Comparison of ENCODE assay signal across 1 cellular context in genomic region chr1:8024329-8024728, GRCh38.
TF ChIP-seq lines count a peak whose summit lies in the region.

No MANE protein-coding gene starts in this region.

TF ChIP-seq in HepG2, 621 proteins besides CTCF, POLR2A, EP300 and RAD21 (continued from another document):
- TF ChIP-seq, protein P1, sequence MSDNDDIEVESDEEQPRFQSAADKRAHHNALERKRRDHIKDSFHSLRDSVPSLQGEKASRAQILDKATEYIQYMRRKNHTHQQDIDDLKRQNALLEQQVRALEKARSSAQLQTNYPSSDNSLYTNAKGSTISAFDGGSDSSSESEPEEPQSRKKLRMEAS (IDR thresholded peaks at IDR 0.05) = no peak
- TF ChIP-seq ZNF777 (CRISPR knock-in tag; IDR thresholded peaks at IDR 0.05) (no peak), PAF1 (CRISPR knock-in tag; IDR thresholded peaks at IDR 0.05) (peak; percentile 78), ATF7-NPFF (CRISPR knock-in tag; IDR thresholded peaks at IDR 0.05; ENCODE audit: low read depth) (no peak), KAT8 (CRISPR knock-in tag; IDR thresholded peaks at IDR 0.05) (0 out of 2 replicates have a peak, but pooled peaks have one; percentile 6), ZGPAT (CRISPR knock-in tag; IDR thresholded peaks at IDR 0.05) (no peak), SSRP1 (CRISPR knock-in tag; IDR thresholded peaks at IDR 0.05) (0 out of 2 replicates have a peak, but pooled peaks have one; percentile 13), ZNF776 (CRISPR knock-in tag; IDR thresholded peaks at IDR 0.05) (no peak), ZFP41 (CRISPR knock-in tag; IDR thresholded peaks at IDR 0.05; ENCODE audit: borderline replicate concordance) (no peak), ZNF333 (CRISPR knock-in tag; IDR thresholded peaks at IDR 0.05; ENCODE audit: borderline replicate concordance) (no peak), ZNF124 (CRISPR knock-in tag; IDR thresholded peaks at IDR 0.05) (no peak), ZFP37 (CRISPR knock-in tag; IDR thresholded peaks at IDR 0.05; ENCODE audit: borderline replicate concordance) (no peak), ZNF326 (CRISPR knock-in tag; IDR thresholded peaks at IDR 0.05; ENCODE audit: borderline replicate concordance) (no peak), ZNF350 (CRISPR knock-in tag; IDR thresholded peaks at IDR 0.05; ENCODE audit: borderline replicate concordance, low read depth) (no peak), ZNF629 (CRISPR knock-in tag; conservative IDR thresholded peaks at IDR 0.05) (no peak), HNRNPL (IDR thresholded peaks at IDR 0.05; ENCODE audit: low read depth, low read length) (no peak), KDM5B (CRISPR knock-in tag; IDR thresholded peaks at IDR 0.05; ENCODE audit: borderline replicate concordance) (no peak), TAF15 (IDR thresholded peaks at IDR 0.05; ENCODE audit: low read depth, low read length, poor library complexity, severe bottlenecking) (no peak), ZNF883 (CRISPR knock-in tag; IDR thresholded peaks at IDR 0.05; ENCODE audit: not compliant biosample characterization) (no peak), RBFOX2 (IDR thresholded peaks at IDR 0.05; ENCODE audit: low read depth, low read length) (peak; percentile 83), ATAD3A (CRISPR knock-in tag; IDR thresholded peaks at IDR 0.05) (no peak)
- TF ChIP-seq, protein P2, sequence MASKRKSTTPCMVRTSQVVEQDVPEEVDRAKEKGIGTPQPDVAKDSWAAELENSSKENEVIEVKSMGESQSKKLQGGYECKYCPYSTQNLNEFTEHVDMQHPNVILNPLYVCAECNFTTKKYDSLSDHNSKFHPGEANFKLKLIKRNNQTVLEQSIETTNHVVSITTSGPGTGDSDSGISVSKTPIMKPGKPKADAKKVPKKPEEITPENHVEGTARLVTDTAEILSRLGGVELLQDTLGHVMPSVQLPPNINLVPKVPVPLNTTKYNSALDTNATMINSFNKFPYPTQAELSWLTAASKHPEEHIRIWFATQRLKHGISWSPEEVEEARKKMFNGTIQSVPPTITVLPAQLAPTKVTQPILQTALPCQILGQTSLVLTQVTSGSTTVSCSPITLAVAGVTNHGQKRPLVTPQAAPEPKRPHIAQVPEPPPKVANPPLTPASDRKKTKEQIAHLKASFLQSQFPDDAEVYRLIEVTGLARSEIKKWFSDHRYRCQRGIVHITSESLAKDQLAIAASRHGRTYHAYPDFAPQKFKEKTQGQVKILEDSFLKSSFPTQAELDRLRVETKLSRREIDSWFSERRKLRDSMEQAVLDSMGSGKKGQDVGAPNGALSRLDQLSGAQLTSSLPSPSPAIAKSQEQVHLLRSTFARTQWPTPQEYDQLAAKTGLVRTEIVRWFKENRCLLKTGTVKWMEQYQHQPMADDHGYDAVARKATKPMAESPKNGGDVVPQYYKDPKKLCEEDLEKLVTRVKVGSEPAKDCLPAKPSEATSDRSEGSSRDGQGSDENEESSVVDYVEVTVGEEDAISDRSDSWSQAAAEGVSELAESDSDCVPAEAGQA (IDR thresholded peaks at IDR 0.05; ENCODE audit: low read depth) = no peak
- TF ChIP-seq, protein P2 (CRISPR knock-in tag; IDR thresholded peaks at IDR 0.05; ENCODE audit: borderline replicate concordance) = no peak
- TF ChIP-seq, protein P3, sequence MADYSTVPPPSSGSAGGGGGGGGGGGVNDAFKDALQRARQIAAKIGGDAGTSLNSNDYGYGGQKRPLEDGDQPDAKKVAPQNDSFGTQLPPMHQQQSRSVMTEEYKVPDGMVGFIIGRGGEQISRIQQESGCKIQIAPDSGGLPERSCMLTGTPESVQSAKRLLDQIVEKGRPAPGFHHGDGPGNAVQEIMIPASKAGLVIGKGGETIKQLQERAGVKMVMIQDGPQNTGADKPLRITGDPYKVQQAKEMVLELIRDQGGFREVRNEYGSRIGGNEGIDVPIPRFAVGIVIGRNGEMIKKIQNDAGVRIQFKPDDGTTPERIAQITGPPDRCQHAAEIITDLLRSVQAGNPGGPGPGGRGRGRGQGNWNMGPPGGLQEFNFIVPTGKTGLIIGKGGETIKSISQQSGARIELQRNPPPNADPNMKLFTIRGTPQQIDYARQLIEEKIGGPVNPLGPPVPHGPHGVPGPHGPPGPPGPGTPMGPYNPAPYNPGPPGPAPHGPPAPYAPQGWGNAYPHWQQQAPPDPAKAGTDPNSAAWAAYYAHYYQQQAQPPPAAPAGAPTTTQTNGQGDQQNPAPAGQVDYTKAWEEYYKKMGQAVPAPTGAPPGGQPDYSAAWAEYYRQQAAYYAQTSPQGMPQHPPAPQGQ (CRISPR knock-in tag; IDR thresholded peaks at IDR 0.05; ENCODE audit: borderline replicate concordance) = no peak
